ENCODE assay signal across 1 cellular context in genomic region chr2:70557171-70557838, GRCh38.
TF ChIP-seq lines count a peak whose summit lies in the region.

No MANE protein-coding gene starts in this region.

TF ChIP-seq in HepG2, 621 proteins besides CTCF, POLR2A, EP300 and RAD21 (continued from another document and continues in another):
- TF ChIP-seq CSRNP1 (CRISPR knock-in tag; IDR thresholded peaks at IDR 0.05), result no peak
- peak; percentile 63; the same call in 1 of the 2 replicates for TF ChIP-seq REPIN1 (CRISPR knock-in tag; IDR thresholded peaks at IDR 0.05; ENCODE audit: borderline replicate concordance, low read depth)
- 0 out of 2 replicates have a peak, but pooled peaks have one; percentile 19 for TF ChIP-seq ZNF253 (CRISPR knock-in tag; IDR thresholded peaks at IDR 0.05; ENCODE audit: borderline replicate concordance)
- peak in 1 of 2 experiments; percentile 43; a peak in 1 of 4 replicates for TF ChIP-seq KLF16 (CRISPR knock-in tag; IDR thresholded peaks at IDR 0.05)
- peak; percentile 34; the same call in 1 of the 2 replicates for TF ChIP-seq RXRA (CRISPR knock-in tag; IDR thresholded peaks at IDR 0.05)
- TF ChIP-seq GATAD2A (CRISPR knock-in tag; IDR thresholded peaks at IDR 0.05), result peak; percentile 77
- TF ChIP-seq KDM5B (CRISPR knock-in tag; IDR thresholded peaks at IDR 0.05; ENCODE audit: borderline replicate concordance), result no peak
- peak; percentile 40; the same call in 1 of the 2 replicates for TF ChIP-seq ZNF770 (CRISPR knock-in tag; IDR thresholded peaks at IDR 0.05)
- TF ChIP-seq CC2D1A (CRISPR knock-in tag; IDR thresholded peaks at IDR 0.05), result 0 out of 2 replicates have a peak, but pooled peaks have one; percentile 65
- TF ChIP-seq RFX5 (IDR thresholded peaks at IDR 0.05; ENCODE audit: low read depth, low read length), result no peak
- 0 out of 2 replicates have a peak, but pooled peaks have one; percentile 62 for TF ChIP-seq POGK (CRISPR knock-in tag; conservative IDR thresholded peaks at IDR 0.05)
- peak; percentile 12; the same call in 1 of the 2 replicates for TF ChIP-seq ZNF280D (CRISPR knock-in tag; IDR thresholded peaks at IDR 0.05)
- TF ChIP-seq DPF2 (CRISPR knock-in tag; IDR thresholded peaks at IDR 0.05; ENCODE audit: borderline replicate concordance, low read depth), result no peak
- TF ChIP-seq IKZF4 (CRISPR knock-in tag; IDR thresholded peaks at IDR 0.05; ENCODE audit: borderline replicate concordance, low read depth, not compliant biosample characterization), result peak; percentile 50
- TF ChIP-seq STAT6 (CRISPR knock-in tag; IDR thresholded peaks at IDR 0.05; ENCODE audit: borderline replicate concordance), result no peak
- TF ChIP-seq ZSCAN21 (CRISPR knock-in tag; IDR thresholded peaks at IDR 0.05; ENCODE audit: borderline replicate concordance), result peak; percentile 81; the same call in 1 of the 2 replicates
- no peak for TF ChIP-seq ETS1 (CRISPR knock-in tag; IDR thresholded peaks at IDR 0.05)
- peak; percentile 56; the same call in 1 of the 2 replicates for TF ChIP-seq KMT2A (CRISPR knock-in tag; IDR thresholded peaks at IDR 0.05)
- TF ChIP-seq SMYD3 (CRISPR knock-in tag; IDR thresholded peaks at IDR 0.05), result no peak
- no peak for TF ChIP-seq ATF5 (CRISPR knock-in tag; IDR thresholded peaks at IDR 0.05; ENCODE audit: low read depth)
- TF ChIP-seq MAFG (CRISPR knock-in tag; IDR thresholded peaks at IDR 0.05), result no peak
- TF ChIP-seq SP5 (CRISPR knock-in tag; IDR thresholded peaks at IDR 0.05; ENCODE audit: borderline replicate concordance, low read depth), result peak; percentile 35; the same call in 1 of the 2 replicates
- no peak for TF ChIP-seq NAIF1 (CRISPR knock-in tag; IDR thresholded peaks at IDR 0.05; ENCODE audit: borderline replicate concordance)
- peak; percentile 40; the same call in 1 of the 2 replicates for TF ChIP-seq PATZ1 (CRISPR knock-in tag; IDR thresholded peaks at IDR 0.05)
- TF ChIP-seq POLR2G (IDR thresholded peaks at IDR 0.05; ENCODE audit: low read depth, low read length), result peak; percentile 86
- 0 out of 2 replicates have a peak, but pooled peaks have one; percentile 49 for TF ChIP-seq BRD4 (CRISPR knock-in tag; IDR thresholded peaks at IDR 0.05)
- TF ChIP-seq ZNF549 (CRISPR knock-in tag; IDR thresholded peaks at IDR 0.05), result no peak
- TF ChIP-seq FOXA3 (CRISPR knock-in tag; IDR thresholded peaks at IDR 0.05), result peak; percentile 85
- no peak for TF ChIP-seq AGO1 (IDR thresholded peaks at IDR 0.05; ENCODE audit: low read depth, low read length, poor library complexity, severe bottlenecking)
- no peak for TF ChIP-seq ZNF816 (CRISPR knock-in tag; IDR thresholded peaks at IDR 0.05; ENCODE audit: borderline replicate concordance)
- TF ChIP-seq SIN3B (IDR thresholded peaks at IDR 0.05; ENCODE audit: low read length), result no peak
- no peak for TF ChIP-seq KDM5A (IDR thresholded peaks at IDR 0.05; ENCODE audit: borderline replicate concordance, low read length)
- no peak for TF ChIP-seq SP1 (IDR thresholded peaks at IDR 0.05)
- TF ChIP-seq SP1 (CRISPR knock-in tag; IDR thresholded peaks at IDR 0.05), result no peak
- TF ChIP-seq MYPOP (CRISPR knock-in tag; IDR thresholded peaks at IDR 0.05), result peak; percentile 32; the same call in 1 of the 2 replicates
- peak; percentile 68 for TF ChIP-seq HOMEZ (CRISPR knock-in tag; IDR thresholded peaks at IDR 0.05; ENCODE audit: low read depth)
- no peak for TF ChIP-seq ZNF383 (CRISPR knock-in tag; IDR thresholded peaks at IDR 0.05; ENCODE audit: borderline replicate concordance)
- TF ChIP-seq RFXANK (CRISPR knock-in tag; IDR thresholded peaks at IDR 0.05), result no peak
- TF ChIP-seq HNF4A (CRISPR knock-in tag; IDR thresholded peaks at IDR 0.05), result peak; percentile 62
- no peak for TF ChIP-seq ZNF567 (CRISPR knock-in tag; IDR thresholded peaks at IDR 0.05; ENCODE audit: borderline replicate concordance)
- peak; percentile 27; the same call in 1 of the 2 replicates for TF ChIP-seq ISL2 (CRISPR knock-in tag; IDR thresholded peaks at IDR 0.05)
- no peak for TF ChIP-seq RARA (CRISPR knock-in tag; IDR thresholded peaks at IDR 0.05)
- TF ChIP-seq ZNF225 (CRISPR knock-in tag; IDR thresholded peaks at IDR 0.05), result no peak
- no peak for TF ChIP-seq ZFYVE20 (CRISPR knock-in tag; IDR thresholded peaks at IDR 0.05; ENCODE audit: borderline replicate concordance, low read depth)
- TF ChIP-seq PHF8 (CRISPR knock-in tag; IDR thresholded peaks at IDR 0.05), result peak; percentile 29; the same call in 1 of the 2 replicates
- TF ChIP-seq CBX1 (IDR thresholded peaks at IDR 0.05; ENCODE audit: low read depth), result peak; percentile 77
- no peak for TF ChIP-seq ZSCAN20 (CRISPR knock-in tag; IDR thresholded peaks at IDR 0.05; ENCODE audit: borderline replicate concordance)
